1 cellular context compared by ENCODE assay signal in the genomic region with DNA sequence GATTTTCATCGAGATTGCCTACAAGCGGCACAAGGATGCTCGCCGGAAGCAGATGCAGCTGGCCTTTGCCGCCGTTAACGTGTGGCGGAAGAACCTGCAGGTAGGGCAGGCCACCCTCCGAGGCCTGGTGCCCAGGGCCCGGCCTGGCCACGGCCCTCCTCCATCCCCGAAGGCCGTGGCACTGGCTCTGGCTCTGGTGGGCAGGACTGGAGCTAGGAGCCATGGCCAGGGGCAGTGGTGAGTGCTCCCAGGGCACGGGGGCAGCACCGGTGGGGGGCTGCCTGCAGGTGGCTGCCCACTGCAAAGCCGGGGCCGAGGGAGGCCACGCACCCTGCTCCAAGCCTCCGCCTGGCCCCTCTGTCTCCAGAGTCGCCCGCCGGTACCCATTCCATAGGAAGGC.
TF ChIP-seq lines count a peak whose summit lies in the region.

No MANE protein-coding gene starts in this region.

TF ChIP-seq in A549, 52 proteins besides CTCF, POLR2A, EP300 and RAD21 (continued from another document):
- TF ChIP-seq, protein P1, sequence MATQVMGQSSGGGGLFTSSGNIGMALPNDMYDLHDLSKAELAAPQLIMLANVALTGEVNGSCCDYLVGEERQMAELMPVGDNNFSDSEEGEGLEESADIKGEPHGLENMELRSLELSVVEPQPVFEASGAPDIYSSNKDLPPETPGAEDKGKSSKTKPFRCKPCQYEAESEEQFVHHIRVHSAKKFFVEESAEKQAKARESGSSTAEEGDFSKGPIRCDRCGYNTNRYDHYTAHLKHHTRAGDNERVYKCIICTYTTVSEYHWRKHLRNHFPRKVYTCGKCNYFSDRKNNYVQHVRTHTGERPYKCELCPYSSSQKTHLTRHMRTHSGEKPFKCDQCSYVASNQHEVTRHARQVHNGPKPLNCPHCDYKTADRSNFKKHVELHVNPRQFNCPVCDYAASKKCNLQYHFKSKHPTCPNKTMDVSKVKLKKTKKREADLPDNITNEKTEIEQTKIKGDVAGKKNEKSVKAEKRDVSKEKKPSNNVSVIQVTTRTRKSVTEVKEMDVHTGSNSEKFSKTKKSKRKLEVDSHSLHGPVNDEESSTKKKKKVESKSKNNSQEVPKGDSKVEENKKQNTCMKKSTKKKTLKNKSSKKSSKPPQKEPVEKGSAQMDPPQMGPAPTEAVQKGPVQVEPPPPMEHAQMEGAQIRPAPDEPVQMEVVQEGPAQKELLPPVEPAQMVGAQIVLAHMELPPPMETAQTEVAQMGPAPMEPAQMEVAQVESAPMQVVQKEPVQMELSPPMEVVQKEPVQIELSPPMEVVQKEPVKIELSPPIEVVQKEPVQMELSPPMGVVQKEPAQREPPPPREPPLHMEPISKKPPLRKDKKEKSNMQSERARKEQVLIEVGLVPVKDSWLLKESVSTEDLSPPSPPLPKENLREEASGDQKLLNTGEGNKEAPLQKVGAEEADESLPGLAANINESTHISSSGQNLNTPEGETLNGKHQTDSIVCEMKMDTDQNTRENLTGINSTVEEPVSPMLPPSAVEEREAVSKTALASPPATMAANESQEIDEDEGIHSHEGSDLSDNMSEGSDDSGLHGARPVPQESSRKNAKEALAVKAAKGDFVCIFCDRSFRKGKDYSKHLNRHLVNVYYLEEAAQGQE (IDR thresholded peaks at IDR 0.05), result no peak
- TF ChIP-seq FOXS1 (CRISPR knock-in tag; IDR thresholded peaks at IDR 0.05) (no peak), ZFP36 (IDR thresholded peaks at IDR 0.05; ENCODE audit: borderline replicate concordance, partially characterized antibody) (no peak)
- TF ChIP-seq, protein P2, sequence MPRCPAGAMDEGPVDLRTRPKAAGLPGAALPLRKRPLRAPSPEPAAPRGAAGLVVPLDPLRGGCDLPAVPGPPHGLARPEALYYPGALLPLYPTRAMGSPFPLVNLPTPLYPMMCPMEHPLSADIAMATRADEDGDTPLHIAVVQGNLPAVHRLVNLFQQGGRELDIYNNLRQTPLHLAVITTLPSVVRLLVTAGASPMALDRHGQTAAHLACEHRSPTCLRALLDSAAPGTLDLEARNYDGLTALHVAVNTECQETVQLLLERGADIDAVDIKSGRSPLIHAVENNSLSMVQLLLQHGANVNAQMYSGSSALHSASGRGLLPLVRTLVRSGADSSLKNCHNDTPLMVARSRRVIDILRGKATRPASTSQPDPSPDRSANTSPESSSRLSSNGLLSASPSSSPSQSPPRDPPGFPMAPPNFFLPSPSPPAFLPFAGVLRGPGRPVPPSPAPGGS (IDR thresholded peaks at IDR 0.05), result no peak
TF ChIP-seq in A549: peak in this region for 0.
